ENCODE assay signal across 8 cellular contexts in the genomic region with DNA sequence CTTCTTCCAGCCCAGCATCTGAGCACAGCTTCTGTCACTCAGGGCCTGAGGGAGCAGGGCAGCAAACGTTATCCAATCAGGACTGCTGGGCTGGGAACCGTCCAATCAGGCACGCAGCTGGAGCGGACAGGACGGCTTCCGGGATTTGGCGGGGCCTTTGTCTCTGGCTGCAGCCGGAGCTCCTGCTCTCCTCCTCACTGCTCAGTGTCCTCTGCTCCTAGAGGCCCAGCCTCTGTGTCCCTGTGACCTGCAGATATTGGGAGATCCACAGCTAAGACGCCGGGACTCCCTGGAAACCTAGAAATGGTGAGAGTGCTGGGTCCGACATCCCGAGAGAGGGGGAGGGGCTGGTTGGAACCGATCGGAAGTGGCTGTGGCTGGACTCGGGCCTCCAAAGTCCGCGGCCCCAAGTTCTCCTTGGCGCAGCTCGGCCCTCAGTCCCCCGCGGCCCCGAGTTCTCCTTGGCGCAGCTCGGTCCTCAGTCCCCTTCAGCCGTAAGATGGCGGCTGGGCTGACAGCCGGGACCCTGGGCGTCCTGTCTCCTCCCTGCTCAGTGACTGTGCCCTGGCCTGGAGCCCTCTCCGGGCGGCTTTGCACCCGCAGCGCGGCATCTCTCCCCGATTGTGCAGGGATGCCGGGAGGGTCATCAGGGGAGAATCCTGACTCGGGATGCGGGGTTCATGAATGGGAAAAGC. TPM values are rescaled to one million over a fixed set of nuclear protein-coding genes. Genes with fewer than 3 reads are reported as not detected.
A peak's percentile ranks its signal among the peaks of the same experiment; 100 is the strongest.
DNase-seq lines count a peak whose midpoint lies in the region; ATAC-seq, FAIRE-seq and TF ChIP-seq lines count a peak whose summit lies in the region.

A gene (plus strand): TSS at position 154 of the 695 bp plus-strand sequence. CDS start 150 bp downstream, at position 304.

- peaks cover 4% of the 10 kb centered on the region for H3K4me1 ChIP-seq in keratinocyte (ENCODE audit: control insufficient read depth, extremely low read depth, insufficient read depth, low read length)

- no peaks in the 10 kb centered on the region for H4K20me1 ChIP-seq in keratinocyte (ENCODE audit: control insufficient read depth, extremely low read depth, insufficient read depth, low read length)

- H3K79me2 ChIP-seq in keratinocyte (ENCODE audit: control insufficient read depth, insufficient read depth, low read length) = peaks cover 39% of the 10 kb centered on the region

- H3K9me3 ChIP-seq in keratinocyte (ENCODE audit: control insufficient read depth, low read depth, low read length) = no peaks in the 10 kb centered on the region

- H3K36me3 ChIP-seq in keratinocyte (ENCODE audit: control insufficient read depth in 2 of 2, extremely low read depth in 1 of 2, insufficient read depth in 2 of 2, low read length in 2 of 2) = peaks cover 0 to 3% of the 10 kb centered on the region in 2 experiments

- ATAC-seq in GM19035 (IDR thresholded peaks at IDR 0.05; ENCODE audit: unreplicated experiment) (peak; percentile 98), HG03354 (IDR thresholded peaks at IDR 0.05; ENCODE audit: poor library complexity, severe bottlenecking, unreplicated experiment) (peak; percentile 96)
- peak; percentile 99 to 100 for ATAC-seq in activated CD4-positive, CD25-positive, alpha-beta regulatory T cell treated with anti-CD3 and anti-CD28 coated beads, Interleukin-2, amount 50 U/mL, for 24 hours

- peak; percentile 63 for FAIRE-seq in keratinocyte (lab: Jason Lieb, UNC)

- peak within 1 kb of the TSS; percentile 96 for H2AFZ ChIP-seq in keratinocyte (ENCODE audit: control insufficient read depth, low read length)

- H3K4me3 ChIP-seq in keratinocyte (ENCODE audit: control insufficient read depth in 2 of 3, extremely low read depth in 1 of 3, insufficient read depth in 2 of 3, low read depth in 1 of 3, low read length in 3 of 3) = peak within 1 kb of the TSS; percentile 75 to 93 (median 83)

- TF ChIP-seq CTCF in AG09319 (IDR thresholded peaks at IDR 0.05; ENCODE audit: low read depth, low read length) = no peak
- TF ChIP-seq CTCF in keratinocyte (optimal IDR thresholded peaks at IDR 0.05 in 1 of 3, IDR thresholded peaks at IDR 0.05 in 1 of 3, conservative IDR thresholded peaks at IDR 0.05 in 1 of 3; ENCODE audit: extremely low read depth in 1 of 3, insufficient read depth in 2 of 3, low read length in 3 of 3) = no peak

- peak within 1 kb of the TSS; percentile 56 for H3K27ac ChIP-seq in keratinocyte (ENCODE audit: control insufficient read depth, insufficient read depth, low read length)

- peak within 1 kb of the TSS; percentile 85 for H3K9ac ChIP-seq in keratinocyte (ENCODE audit: control insufficient read depth, extremely low read depth, insufficient read depth, low read length)

- H3K9me1 ChIP-seq in keratinocyte (ENCODE audit: control insufficient read depth, extremely low read depth, insufficient read depth, low read length) = no peaks in the 10 kb centered on the region

- dilution Hi-C loops in keratinocyte (cut with MboI; ENCODE audit: extremely low pct_ligation_motif_present, low sequenced_read_pairs) = no loop called here

- DNase-seq in AG09319 (ENCODE audit: extremely low read depth, low read depth) (peak; percentile 83), NCI-H446 treated with DMSO at 0.1 percent for 48 hours (lab: John Stamatoyannopoulos, UW) (peak; percentile 70), cerebellar nuclear complex (lab: John Stamatoyannopoulos, UW) (peak; percentile 20 to 94), keratinocyte (ENCODE audit: low read depth, low spot score) (peak; percentile 46)
- peak; percentile 61 to 63 for DNase-seq in stimulated activated CD4-positive, alpha-beta T cell treated with anti-CD3 and anti-CD28 coated beads, Interleukin-15, amount 100 ng/mL, for 1 hour (ENCODE audit: low read depth in 1 of 2, low spot score in 1 of 2)

- H3K27me3 ChIP-seq in keratinocyte (ENCODE audit: control insufficient read depth, extremely low read depth, insufficient read depth, low read length) = no peaks in the 10 kb centered on the region

- H3K4me2 ChIP-seq in keratinocyte (ENCODE audit: control insufficient read depth, extremely low read depth, insufficient read depth, low read depth, low read length) = peak within 1 kb of the TSS; percentile 87

RNA-seq across cellular contexts. Expression of the gene that starts here (rescaled TPM):
- 2.9 to 5.5 TPM (median 3.8 TPM) in 3 replicates for polyA plus RNA-seq in keratinocyte
- polyA plus RNA-seq in keratinocyte (2011; ENCODE audit: low read depth) = 1.1 TPM
- 1.4 and 2.0 TPM in 2 replicates for polyA plus RNA-seq in keratinocyte (2011; cell fraction: cytosol; rRNA removed)
- polyA plus RNA-seq in keratinocyte (2011; cell fraction: nucleus; rRNA removed) = 13.4 and 13.5 TPM in 2 replicates
- polyA plus RNA-seq in keratinocyte (2012; ENCODE audit: low replicate concordance) = 1.0 and 2.6 TPM in 2 replicates
- 3.3 to 7.8 TPM (median 4.1 TPM) in 3 replicates for polyA minus RNA-seq in keratinocyte
- polyA minus RNA-seq in keratinocyte (2011; cell fraction: cytosol; rRNA and poly(A)+ RNA removed) = 1.3 TPM
- polyA minus RNA-seq in keratinocyte (2011; cell fraction: nucleus; rRNA and poly(A)+ RNA removed) = 5.7 and 11.2 TPM in 2 replicates

Comparison
In these comparisons a context has a peak if more than half of its experiments do, and no peak if none do; other contexts are left out.
1. Peak in every context shown above with its lines: DNase-seq, ATAC-seq, H3K4me3 ChIP-seq and H3K27ac ChIP-seq.